ENCODE assay signal across 8 cellular contexts in the genomic region with DNA sequence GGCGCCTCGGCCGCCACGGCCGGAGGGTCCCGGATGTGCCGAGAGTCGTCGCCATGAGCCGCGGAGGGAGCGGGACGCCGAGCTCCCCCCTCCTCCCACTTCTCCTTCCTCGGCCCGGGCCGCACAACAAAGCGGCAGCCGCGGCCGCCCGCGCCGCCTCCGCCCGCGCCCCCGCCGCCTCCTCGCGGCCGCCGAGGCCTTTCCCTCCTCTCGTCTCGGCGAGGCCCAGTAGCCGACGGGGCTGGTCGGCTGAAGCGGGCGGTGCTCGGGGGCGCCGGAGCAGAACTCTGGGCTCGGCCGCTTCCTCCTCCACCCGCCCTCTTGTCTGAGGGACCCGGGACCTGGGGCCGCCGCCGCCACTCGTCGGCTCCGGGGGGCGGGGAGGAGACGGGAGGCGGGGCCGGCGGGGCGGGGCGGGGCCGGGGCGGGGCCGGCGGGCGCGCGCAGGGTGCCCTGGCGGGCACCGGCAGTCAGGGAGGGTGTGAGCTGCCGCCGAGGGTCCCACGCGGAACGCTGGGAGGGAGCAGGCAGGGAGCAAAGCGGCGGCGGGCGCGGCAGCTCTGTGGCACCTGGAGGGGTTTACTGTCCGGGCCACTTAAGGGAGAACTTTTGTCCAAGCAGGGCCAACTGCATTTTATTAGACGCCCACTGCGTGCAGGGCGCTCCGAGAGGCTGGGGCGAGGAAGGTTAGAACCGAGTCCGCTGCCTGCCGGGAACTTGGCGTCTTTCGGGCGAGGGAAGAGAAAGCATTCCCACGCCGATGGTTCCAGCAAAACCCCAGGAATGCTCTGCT. TPM values are rescaled to one million over a fixed set of nuclear protein-coding genes. Genes with fewer than 3 reads are reported as not detected.
DNase-seq lines count a peak whose midpoint lies in the region; ATAC-seq and TF ChIP-seq lines count a peak whose summit lies in the region.

A gene (minus strand): TSS at position 327 of the 793 bp plus-strand sequence. CDS start 427 bp downstream, outside the sequence.

- peaks cover 53% of the 10 kb centered on the region for H3K4me1 ChIP-seq in PC-9 (replicated peaks; ENCODE audit: insufficient read depth)

- H3K9me2 ChIP-seq in PC-9 (ENCODE audit: insufficient read depth), result no peaks in the 10 kb centered on the region

- 0 out of 2 replicates have a peak, but pooled peaks cover 14% of the 10 kb centered on the region for H4K20me1 ChIP-seq in PC-9 (ENCODE audit: insufficient read depth)

- intact Hi-C loops in Calu3 (cut with micrococcal nuclease; ENCODE audit: unreplicated experiment), result loop anchor here (5.0 kb wide), 1 partner anchor 45 kb away; no protein-coding TSS in a partner anchor
- intact Hi-C loops in PC-9 (cut with micrococcal nuclease; ENCODE audit: unreplicated experiment), result loop anchor here (2.0 kb wide), 2 partner anchors 45 to 71 kb away; no protein-coding TSS in a partner anchor
- intact Hi-C loops in natural killer cell (cut with micrococcal nuclease), result loop anchor here (5.0 kb wide), 2 partner anchors 45 to 155 kb away; a partner anchor contains a TSS

- H3K4me2 ChIP-seq in PC-9, result peak within 1 kb of the TSS; percentile 97

- peak within 1 kb of the TSS; percentile 94 for H3K4me3 Mint-ChIP-seq in Calu3 (ENCODE audit: low read depth, unreplicated experiment)
- peak within 1 kb of the TSS; percentile 95 for H3K4me3 Mint-ChIP-seq in natural killer cell

- peaks cover 45% of the 10 kb centered on the region for H3F3A ChIP-seq in PC-9 (ENCODE audit: insufficient read depth, low read depth)

- H3K27ac Mint-ChIP-seq in Calu3 (ENCODE audit: unreplicated experiment) (peak within 1 kb of the TSS; percentile 92), natural killer cell (peak within 1 kb of the TSS; percentile 86 to 93)

- H3K36me3 Mint-ChIP-seq in Calu3 (ENCODE audit: insufficient read depth, unreplicated experiment), result peaks cover 27% of the 10 kb centered on the region
- H3K36me3 Mint-ChIP-seq in natural killer cell, result no peaks in the 10 kb centered on the region

- peak within 1 kb of the TSS; percentile 62 for H3K27ac ChIP-seq in PC-9

- H3K27me3 Mint-ChIP-seq in Calu3 (ENCODE audit: unreplicated experiment), result no peaks in the 10 kb centered on the region
- H3K27me3 Mint-ChIP-seq in natural killer cell (ENCODE audit: low read depth in 2 of 2), result no peaks in the 10 kb centered on the region

- BruUV-seq in Calu3 (replicated peaks; lab: Mats Ljungman, UMichigan) (no TSS peak), PC-9 (replicated peaks; lab: Mats Ljungman, UMichigan) (no TSS peak)

- no peaks in the 10 kb centered on the region for H3K27me3 ChIP-seq in PC-9 (ENCODE audit: insufficient read depth, low read depth)

- ATAC-seq in GM19455 (IDR thresholded peaks at IDR 0.05; ENCODE audit: unreplicated experiment) (peak; percentile 82), HG03571 (IDR thresholded peaks at IDR 0.05; ENCODE audit: unreplicated experiment) (peak; percentile 84), natural killer cell (peak; percentile 88 to 97 (median 88))

- H3K9me3 Mint-ChIP-seq in Calu3 (ENCODE audit: low read depth, unreplicated experiment), result no peaks in the 10 kb centered on the region
- no peaks in the 10 kb centered on the region for H3K9me3 Mint-ChIP-seq in natural killer cell

- CTCF ChIA-PET in Calu3 (lab: Charles Lee) (no interaction called here), PC-9 (lab: Charles Lee) (no interaction called here)

- H3K4me1 Mint-ChIP-seq in Calu3 (ENCODE audit: low read depth, unreplicated experiment) (peaks cover 20% of the 10 kb centered on the region), natural killer cell (peaks cover 39 to 42% of the 10 kb centered on the region in 2 donors)

- no peaks in the 10 kb centered on the region for H3K36me3 ChIP-seq in PC-9 (ENCODE audit: low read depth)

- DNase-seq in Calu3 (peak; percentile 71), PC-9 (peak in 1 of 2 experiments; percentile 77), activated T-helper 1 cell treated with Interleukin-2 at 50 U/mL for 16 hours (ENCODE audit: low read depth) (peak; percentile 75), fibroblast of gingiva (ENCODE audit: low read depth) (peak; percentile 61), natural killer cell (peak; percentile 78)
- peak; percentile 72 to 85 (median 79) for DNase-seq in stimulated activated naive CD4-positive, alpha-beta T cell (lab: John Stamatoyannopoulos, UW)

- peak within 1 kb of the TSS; percentile 96 for H3K4me3 ChIP-seq in PC-9

- peaks cover 55% of the 10 kb centered on the region for H3K79me2 ChIP-seq in PC-9 (ENCODE audit: low read depth)

- POLR2A ChIA-PET in PC-9 (lab: Charles Lee; ENCODE audit: unreplicated experiment), result interaction anchor here (0.5 to 1.4 kb wide), 4 partner anchors 24 to 1208 kb away, joined by 3 to 8 read pairs (median 4); a partner anchor contains a TSS

- TF ChIP-seq CTCF in Calu3 (IDR thresholded peaks at IDR 0.05; ENCODE audit: unreplicated experiment), result no peak
- 0 out of 2 replicates have a peak, but pooled peaks have one; percentile 16 for TF ChIP-seq CTCF in PC-9 (conservative IDR thresholded peaks at IDR 0.05)
- no peak for TF ChIP-seq CTCF in natural killer cell (IDR thresholded peaks at IDR 0.05)

- peak within 1 kb of the TSS; percentile 81 for H2AFZ ChIP-seq in PC-9

- no peaks in the 10 kb centered on the region for H3K9me3 ChIP-seq in PC-9 (ENCODE audit: insufficient read depth, low read depth)

RNA-seq across cellular contexts. Expression of the gene that starts here (rescaled TPM):
- total RNA-seq in Calu3 (2022), result 15.0 and 18.8 TPM in 2 replicates
- 41.4 and 57.6 TPM in 2 replicates for total RNA-seq in PC-9 (2021)
- 10 to 100 TPM; 43.8 to 54.5 (median 46.5) TPM for total RNA-seq in natural killer cell
